ENCODE assay signal across 15 cellular contexts in the genomic region with DNA sequence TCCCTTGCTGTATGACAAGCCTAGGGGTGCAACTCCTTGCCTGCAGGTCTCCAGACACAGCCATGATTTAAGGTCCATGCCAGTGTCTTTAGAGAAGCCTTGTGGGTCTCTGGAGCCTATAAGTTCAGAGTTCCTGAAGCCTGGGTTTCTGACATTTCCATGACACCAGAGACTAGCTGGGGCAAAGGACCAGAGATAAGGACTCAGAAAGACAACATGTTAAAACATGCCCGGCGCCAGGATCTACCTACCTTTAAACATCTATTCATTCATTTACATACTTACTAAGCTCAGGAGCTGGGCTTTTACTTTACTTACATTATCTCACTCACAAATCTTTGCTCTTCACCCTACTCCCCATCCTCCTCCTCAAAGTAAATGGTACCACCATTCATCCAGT. TPM values are rescaled to one million over a fixed set of nuclear protein-coding genes. Genes with fewer than 3 reads are reported as not detected.
DNase-seq lines count a peak whose midpoint lies in the region; ATAC-seq, FAIRE-seq and TF ChIP-seq lines count a peak whose summit lies in the region.
"Had no signal": no experiment of that assay in that cellular context is flagged by ENCODE, and none has a peak within 500 bp of the region (broad histone marks: within the 10 kb centered on the region; RNA-seq: fewer than 3 reads in every experiment).

No MANE protein-coding gene starts in this region.

- H3K79me2 ChIP-seq in H1 (ENCODE audit: control insufficient read depth in 1 of 2, insufficient read depth in 2 of 2, low read length in 2 of 2) (peaks cover 0 to 17% of the 10 kb centered on the region in 2 experiments; a peak in 2 of 4 replicates), osteoblast (ENCODE audit: insufficient read depth, low read length) (peaks cover 39% of the 10 kb centered on the region)

- WGBS in H1 (ENCODE audit: extremely low coverage in 1 of 2, insufficient coverage in 1 of 2, insufficient read length in 1 of 2, insufficient replicate concordance in 2 of 2, low coverage in 1 of 2, low lambda C conversion rate in 2 of 2, missing lambda C conversion rate in 1 of 2), 2 experiments = 95% methylated on average over 2 of the region's 2 CpGs; no CpG with 5 or more reads in 1 of the 2 experiments
- 88 to 100% methylated on average over 2 of the region's 2 CpGs for WGBS in gastroesophageal sphincter (ENCODE audit: low coverage in 1 of 2), 2 donors

- H3K56ac ChIP-seq in H1 (replicated peaks; ENCODE audit: insufficient read length, low read depth, low read length) = no peak overlapping the region

- no peak overlapping the region for H4K5ac ChIP-seq in H1 (ENCODE audit: insufficient read length, low read depth, low read length)

- H3K4me1 ChIP-seq in H1 (replicated peaks in 1 of 4; ENCODE audit: control insufficient read depth in 3 of 4, insufficient read depth in 4 of 4, low read length in 3 of 4) (peaks cover 0 to 9% (median under 1%) of the 10 kb centered on the region in 4 experiments; a peak in 2 of 7 replicates), osteoblast (ENCODE audit: insufficient read depth, low read length) (peaks cover 20% of the 10 kb centered on the region), gastroesophageal sphincter (peaks cover 0 to 26% (median 8%) of the 10 kb centered on the region in 3 donors)

- no peak for TF ChIP-seq RAD21 in H1 (IDR thresholded peaks at IDR 0.05 in 1 of 2, conservative IDR thresholded peaks at IDR 0.05 in 1 of 2; ENCODE audit: low read depth in 2 of 2, low read length in 2 of 2)

- peaks cover 4% of the 10 kb centered on the region in 2 experiments for H4K20me1 ChIP-seq in H1 (replicated peaks in 1 of 2; ENCODE audit: control insufficient read depth in 1 of 2, insufficient read depth in 2 of 2, low read length in 2 of 2)
- peaks cover 16% of the 10 kb centered on the region for H4K20me1 ChIP-seq in osteoblast (ENCODE audit: insufficient read depth, low read length)

- peak overlapping the region; percentile 70; the same call in 1 of the 2 replicates for H3K4me3 ChIP-seq in GM08714 (ENCODE audit: low read length)
- H3K4me3 ChIP-seq in H1 (ENCODE audit: extremely low read depth in 1 of 4, insufficient read depth in 2 of 4, low read depth in 3 of 4, low read length in 4 of 4) = peak overlapping the region in 1 of 4 experiments; percentile 86; a peak in 1 of 8 replicates
- H3K4me3 ChIP-seq in osteoblast (ENCODE audit: insufficient read depth, low read length) = peak overlapping the region; percentile 96
- no peak overlapping the region for H3K4me3 ChIP-seq in gastroesophageal sphincter

- H3K4me2 ChIP-seq in H1 (ENCODE audit: insufficient read depth in 1 of 2, low read depth in 2 of 2, low read length in 2 of 2) (peak overlapping the region; percentile 61 to 79; a peak in 3 of 4 replicates), osteoblast (ENCODE audit: insufficient read depth, low read length) (peak overlapping the region; percentile 100)

- H2BK15ac ChIP-seq in H1 (ENCODE audit: low read length) = no peak overlapping the region

- no peak overlapping the region for H2BK12ac ChIP-seq in H1 (ENCODE audit: low read depth, low read length)

- H3K9me3 ChIP-seq in H1 (ENCODE audit: insufficient read depth in 2 of 2, low read depth in 1 of 2, low read length in 1 of 2) (no peaks in the 10 kb centered on the region), osteoblast (ENCODE audit: low read depth, low read length) (no peaks in the 10 kb centered on the region), gastroesophageal sphincter (no peaks in the 10 kb centered on the region)
- H3K9me3 ChIP-seq: transverse colon had no signal

- H3K14ac ChIP-seq in H1 (ENCODE audit: insufficient read length) = no peak overlapping the region

- CTCF ChIA-PET in H1 (lab: Charles Lee; ENCODE audit: partially characterized antibody) = interaction anchor here (1.1 to 2.8 kb wide), 2 partner anchors 10 to 25 kb away, joined by 3 to 25 read pairs; a partner anchor contains a TSS

- H3K4ac ChIP-seq in H1 (replicated peaks; ENCODE audit: insufficient read length, low read depth, low read length) = no peak overlapping the region

- no peak for TF ChIP-seq EP300 in H1 (IDR thresholded peaks at IDR 0.05; ENCODE audit: borderline replicate concordance in 1 of 2, low read depth in 2 of 2, low read length in 2 of 2)
- TF ChIP-seq EP300 in gastroesophageal sphincter (IDR thresholded peaks at IDR 0.05) = no peak

- H3K18ac ChIP-seq in H1 (ENCODE audit: extremely low read depth, low read length) = no peak overlapping the region

- H3K27ac ChIP-seq in H1 (ENCODE audit: low read depth, low read length) (no peak overlapping the region), osteoblast (ENCODE audit: low read depth, low read length) (peak overlapping the region; percentile 8), gastroesophageal sphincter (no peak overlapping the region)

- no peak overlapping the region for H4K91ac ChIP-seq in H1 (replicated peaks; ENCODE audit: insufficient read length, low read length)

- TF ChIP-seq POLR2A in H1 (IDR thresholded peaks at IDR 0.05; ENCODE audit: control extremely low read depth in 1 of 2, low read depth in 2 of 2, low read length in 2 of 2) (no peak), gastroesophageal sphincter (IDR thresholded peaks at IDR 0.05) (no peak)

- H3K23ac ChIP-seq in H1 (ENCODE audit: insufficient read length) = no peak overlapping the region

- no peak overlapping the region for H2AK5ac ChIP-seq in H1 (ENCODE audit: low read depth, low read length)

- no peaks in the 10 kb centered on the region for H3K27me3 ChIP-seq in H1 (replicated peaks in 1 of 4; ENCODE audit: control insufficient read depth in 3 of 4, extremely low read depth in 1 of 4, insufficient read depth in 3 of 4, low read length in 3 of 4)
- H3K27me3 ChIP-seq in osteoblast (ENCODE audit: insufficient read depth, low read length) = no peaks in the 10 kb centered on the region
- H3K27me3 ChIP-seq in gastroesophageal sphincter = no peaks in the 10 kb centered on the region
- H3K27me3 ChIP-seq: transverse colon had no signal

- H2BK120ac ChIP-seq in H1 (replicated peaks; ENCODE audit: low read depth, low read length) = no peak overlapping the region

- peaks cover 12 to 38% (median 24%) of the 10 kb centered on the region in 4 experiments; a peak in 7 of 8 replicates for H3K36me3 ChIP-seq in H1 (ENCODE audit: control insufficient read depth in 2 of 4, insufficient read depth in 4 of 4, low read length in 3 of 4)
- peaks cover 39% of the 10 kb centered on the region for H3K36me3 ChIP-seq in osteoblast (ENCODE audit: insufficient read depth, low read length)
- peaks cover 0 to 43% of the 10 kb centered on the region in 2 donors for H3K36me3 ChIP-seq in gastroesophageal sphincter

- no peak for ATAC-seq in gastroesophageal sphincter

- H3K79me1 ChIP-seq in H1 (ENCODE audit: low read depth, low read length) = no peaks in the 10 kb centered on the region; the same call in 1 of the 2 replicates

- H3K9ac ChIP-seq in H1 (replicated peaks in 1 of 4; ENCODE audit: extremely low read depth in 1 of 4, low read depth in 3 of 4, low read length in 3 of 4) = no peak overlapping the region

- no peak overlapping the region for H2BK20ac ChIP-seq in H1 (ENCODE audit: low read length)

- DNase-seq in NCI-H526 treated with DMSO at 0.1 percent for 48 hours (lab: John Stamatoyannopoulos, UW) = peak; percentile 40
- no peak for DNase-seq in H1 (ENCODE audit: low read depth in 1 of 2, low spot score in 2 of 2)
- DNase-seq in osteoblast (ENCODE audit: insufficient read length, low spot score, missing footprints) = no peak
- DNase-seq in NCI-H146 (lab: John Stamatoyannopoulos, UW) = no peak
- no peak for DNase-seq in SK-N-DZ (ENCODE audit: low spot score)
- no peak for DNase-seq in NCI-H2227 (lab: John Stamatoyannopoulos, UW; ENCODE audit: unreplicated experiment)
- DNase-seq: activated CD4-positive, CD25-positive, alpha-beta regulatory T cell; central memory CD4-positive, alpha-beta T cell; GDM1; NCI-H226; stimulated activated CD4-positive, alpha-beta T cell treated with anti-CD3 and anti-CD28 coated beads, Interleukin-12 subunit alpha, Interleukin-12 subunit beta, amount 100 ng/mL, for 4 hours; transverse colon had no signal

- H2BK5ac ChIP-seq in H1 (ENCODE audit: low read depth, low read length) = no peak overlapping the region

- no peak for FAIRE-seq in H1 (lab: Jason Lieb, UNC)
- FAIRE-seq: islet of Langerhans had no signal

- no peak for TF ChIP-seq CTCF in H1 (IDR thresholded peaks at IDR 0.05; ENCODE audit: control extremely low read depth in 1 of 3, insufficient read depth in 1 of 3, low read depth in 1 of 3, low read length in 3 of 3)
- TF ChIP-seq CTCF in osteoblast (IDR thresholded peaks at IDR 0.05; ENCODE audit: extremely low read depth, low read depth, low read length) = no peak
- TF ChIP-seq CTCF in gastroesophageal sphincter (IDR thresholded peaks at IDR 0.05) = no peak

- H2AFZ ChIP-seq in H1 (ENCODE audit: low read length) = no peak overlapping the region
- H2AFZ ChIP-seq in osteoblast (ENCODE audit: low read length) = no peak overlapping the region

- H4K8ac ChIP-seq in H1 (ENCODE audit: extremely low read depth, insufficient read depth, low read length) = no peak overlapping the region

- H3K23me2 ChIP-seq in H1 (ENCODE audit: low read depth, low read length) = peaks cover 4% of the 10 kb centered on the region; the same call in 1 of the 2 replicates

- POLR2A ChIA-PET in H1 (lab: Charles Lee; ENCODE audit: partially characterized antibody) = interaction anchor here (3.4 to 27.4 kb wide), 3 partner anchors 4 to 14 kb away, joined by 10 to 313 read pairs (median 313); a partner anchor contains a TSS

RNA-seq across cellular contexts. Expression of a gene that starts 1.5 kb away (rescaled TPM):
- total RNA-seq in H1 (2021; fragmentation: NEBNext Ultra II Directional; extraction: Animal tissue kit (Norgen Biotek cat#: 25700)) = 75.6 and 82.6 TPM in 2 replicates
- polyA plus RNA-seq in H1 (2011; rRNA removed) = 109 and 135 TPM in 2 replicates
- polyA plus RNA-seq in H1 (2011; cell fraction: cytosol; rRNA removed) = 155 TPM
- 67.9 TPM for polyA plus RNA-seq in H1 (2011; cell fraction: nucleus; rRNA removed)
- polyA plus RNA-seq in H1 (2012, experiment 1 of 2) = 130 to 159 TPM (median 138 TPM) in 4 replicates
- 95.2 TPM for polyA plus RNA-seq in H1 (2012, experiment 2 of 2)
- 54.9 TPM for polyA plus RNA-seq in H1 (2013, experiment 1 of 2)
- 60.3 TPM for polyA plus RNA-seq in H1 (2013, experiment 2 of 2)
- 55.9 and 75.0 TPM in 2 replicates for polyA minus RNA-seq in H1 (2011; rRNA and poly(A)+ RNA removed)
- 33.5 TPM for polyA minus RNA-seq in H1 (2011; cell fraction: cytosol; rRNA and poly(A)+ RNA removed)
- 41.1 TPM for polyA minus RNA-seq in H1 (2011; cell fraction: nucleus; rRNA and poly(A)+ RNA removed)
- 54.2 and 55.7 TPM in 2 replicates for total RNA-seq in osteoblast
- 139 and 153 TPM in 2 replicates for polyA plus RNA-seq in SK-N-DZ (2014; cell fraction: cytosol; rRNA removed)
- polyA plus RNA-seq in SK-N-DZ (2014; cell fraction: nucleus; rRNA removed) = 96.7 and 99.4 TPM in 2 replicates
- total RNA-seq in gastroesophageal sphincter = 10 to 100 TPM; 40.3 to 62.1 (median 52.2) TPM

RNA-seq across cellular contexts. Expression of a gene that starts 1.5 kb away (rescaled TPM):
- 13.3 and 13.9 TPM in 2 replicates for total RNA-seq in H1 (2021; fragmentation: NEBNext Ultra II Directional; extraction: Animal tissue kit (Norgen Biotek cat#: 25700))
- 13.9 and 16.3 TPM in 2 replicates for polyA plus RNA-seq in H1 (2011; rRNA removed)
- 23.2 TPM for polyA plus RNA-seq in H1 (2011; cell fraction: cytosol; rRNA removed)
- polyA plus RNA-seq in H1 (2011; cell fraction: nucleus; rRNA removed) = 62.4 TPM
- 19.3 to 29.0 TPM (median 22.2 TPM) in 4 replicates for polyA plus RNA-seq in H1 (2012, experiment 1 of 2)
- polyA plus RNA-seq in H1 (2012, experiment 2 of 2) = 4.9 TPM
- polyA plus RNA-seq in H1 (2013, experiment 1 of 2) = 14.5 TPM
- polyA plus RNA-seq in H1 (2013, experiment 2 of 2) = 12.3 TPM
- polyA minus RNA-seq in H1 (2011; rRNA and poly(A)+ RNA removed) = 16.0 and 17.8 TPM in 2 replicates
- 12.3 TPM for polyA minus RNA-seq in H1 (2011; cell fraction: cytosol; rRNA and poly(A)+ RNA removed)
- 28.1 TPM for polyA minus RNA-seq in H1 (2011; cell fraction: nucleus; rRNA and poly(A)+ RNA removed)
- total RNA-seq in osteoblast = 0.59 and 0.72 TPM in 2 replicates
- 37.1 and 43.4 TPM in 2 replicates for polyA plus RNA-seq in SK-N-DZ (2014; cell fraction: cytosol; rRNA removed)
- 209 and 218 TPM in 2 replicates for polyA plus RNA-seq in SK-N-DZ (2014; cell fraction: nucleus; rRNA removed)
- under 1 TPM in 1 of 4 donors, not detected in 3; 0.54 TPM for total RNA-seq in gastroesophageal sphincter

RNA-seq across cellular contexts. Expression of a gene that starts 25.6 kb away (rescaled TPM):
- total RNA-seq in H1 (2021; fragmentation: NEBNext Ultra II Directional; extraction: Animal tissue kit (Norgen Biotek cat#: 25700)) = 28.0 and 28.9 TPM in 2 replicates
- polyA plus RNA-seq in H1 (2011; rRNA removed) = 29.9 and 38.2 TPM in 2 replicates
- polyA plus RNA-seq in H1 (2011; cell fraction: cytosol; rRNA removed) = 26.8 TPM
- polyA plus RNA-seq in H1 (2011; cell fraction: nucleus; rRNA removed) = 55.3 TPM
- polyA plus RNA-seq in H1 (2012, experiment 1 of 2) = 17.0 to 31.4 TPM (median 27.3 TPM) in 4 replicates
- 16.5 TPM for polyA plus RNA-seq in H1 (2012, experiment 2 of 2)
- polyA plus RNA-seq in H1 (2013, experiment 1 of 2) = 29.7 TPM
- polyA plus RNA-seq in H1 (2013, experiment 2 of 2) = 29.8 TPM
- polyA minus RNA-seq in H1 (2011; rRNA and poly(A)+ RNA removed) = 28.9 and 33.8 TPM in 2 replicates
- 39.8 TPM for polyA minus RNA-seq in H1 (2011; cell fraction: cytosol; rRNA and poly(A)+ RNA removed)
- polyA minus RNA-seq in H1 (2011; cell fraction: nucleus; rRNA and poly(A)+ RNA removed) = 35.9 TPM
- total RNA-seq in osteoblast (40.5 and 46.6 TPM in 2 replicates), gastroesophageal sphincter (10 to 100 TPM; 19.4 to 30.7 (median 23.4) TPM)
- 10.6 and 14.3 TPM in 2 replicates for polyA plus RNA-seq in SK-N-DZ (2014; cell fraction: cytosol; rRNA removed)
- polyA plus RNA-seq in SK-N-DZ (2014; cell fraction: nucleus; rRNA removed) = 24.7 and 25.6 TPM in 2 replicates

RNA-seq across cellular contexts. Expression of a gene that starts 25.8 kb away (rescaled TPM):
- total RNA-seq in H1 (2021; fragmentation: NEBNext Ultra II Directional; extraction: Animal tissue kit (Norgen Biotek cat#: 25700)) = 117 TPM in 2 replicates
- polyA plus RNA-seq in H1 (2011; rRNA removed) = 48.3 and 48.7 TPM in 2 replicates
- polyA plus RNA-seq in H1 (2011; cell fraction: cytosol; rRNA removed) = 58.5 TPM
- polyA plus RNA-seq in H1 (2011; cell fraction: nucleus; rRNA removed) = 43.5 TPM
- polyA plus RNA-seq in H1 (2012, experiment 1 of 2) = 94.3 to 100 TPM (median 95.6 TPM) in 4 replicates
- polyA plus RNA-seq in H1 (2012, experiment 2 of 2) = 68.4 TPM
- 66.2 TPM for polyA plus RNA-seq in H1 (2013, experiment 1 of 2)
- 66.4 TPM for polyA plus RNA-seq in H1 (2013, experiment 2 of 2)
- polyA minus RNA-seq in H1 (2011; rRNA and poly(A)+ RNA removed) = 104 and 110 TPM in 2 replicates
- 39.5 TPM for polyA minus RNA-seq in H1 (2011; cell fraction: cytosol; rRNA and poly(A)+ RNA removed)
- 37.6 TPM for polyA minus RNA-seq in H1 (2011; cell fraction: nucleus; rRNA and poly(A)+ RNA removed)
- total RNA-seq in osteoblast (121 and 125 TPM in 2 replicates), gastroesophageal sphincter (10 to 100 TPM; 34.4 to 76.6 (median 50.3) TPM)
- 113 and 119 TPM in 2 replicates for polyA plus RNA-seq in SK-N-DZ (2014; cell fraction: cytosol; rRNA removed)
- 53.3 and 54.9 TPM in 2 replicates for polyA plus RNA-seq in SK-N-DZ (2014; cell fraction: nucleus; rRNA removed)

RNA-seq across cellular contexts. Expression of a gene that starts 54.5 kb away (rescaled TPM):
- total RNA-seq in H1 (2021; fragmentation: NEBNext Ultra II Directional; extraction: Animal tissue kit (Norgen Biotek cat#: 25700)) = 16.1 and 16.3 TPM in 2 replicates
- polyA plus RNA-seq in H1 (2011; rRNA removed) = 14.5 and 19.7 TPM in 2 replicates
- polyA plus RNA-seq in H1 (2011; cell fraction: cytosol; rRNA removed) = 16.9 TPM
- 63.8 TPM for polyA plus RNA-seq in H1 (2011; cell fraction: nucleus; rRNA removed)
- 15.8 to 18.7 TPM (median 17.3 TPM) in 4 replicates for polyA plus RNA-seq in H1 (2012, experiment 1 of 2)
- 12.2 TPM for polyA plus RNA-seq in H1 (2012, experiment 2 of 2)
- 20.7 TPM for polyA plus RNA-seq in H1 (2013, experiment 1 of 2)
- polyA plus RNA-seq in H1 (2013, experiment 2 of 2) = 18.9 TPM
- polyA minus RNA-seq in H1 (2011; rRNA and poly(A)+ RNA removed) = 29.2 and 34.5 TPM in 2 replicates
- 10.1 TPM for polyA minus RNA-seq in H1 (2011; cell fraction: cytosol; rRNA and poly(A)+ RNA removed)
- polyA minus RNA-seq in H1 (2011; cell fraction: nucleus; rRNA and poly(A)+ RNA removed) = 29.0 TPM
- 60.1 and 63.0 TPM in 2 replicates for total RNA-seq in osteoblast
- polyA plus RNA-seq in SK-N-DZ (2014; cell fraction: cytosol; rRNA removed) = 2.5 and 13.6 TPM in 2 replicates
- 4.9 and 5.7 TPM in 2 replicates for polyA plus RNA-seq in SK-N-DZ (2014; cell fraction: nucleus; rRNA removed)
- total RNA-seq in gastroesophageal sphincter = 10 to 100 TPM; 11.5 to 23.3 (median 16.1) TPM

Comparison
In these comparisons a context has a peak if more than half of its experiments do, and no peak if none do; other contexts are left out.
1. H3K4me3 ChIP-seq: peak in GM08714 (single experiment) and osteoblast (single experiment); none in gastroesophageal sphincter (0 of 2).